11 cellular contexts compared by ENCODE assay signal in genomic region chr15:90033448-90033847, GRCh38. TPM values are rescaled to one million over a fixed set of nuclear protein-coding genes. Genes with fewer than 3 reads are reported as not detected.
DNase-seq lines count a peak whose midpoint lies in the region; ATAC-seq lines count a peak whose summit lies in the region.
"Had no signal": no experiment of that assay in that cellular context is flagged by ENCODE, and none has a peak within 500 bp of the region (broad histone marks: within the 10 kb centered on the region; RNA-seq: fewer than 3 reads in every experiment).

No MANE protein-coding gene starts in this region.

- peaks cover 88% of the 10 kb centered on the region for H3K4me1 Mint-ChIP-seq in stimulated activated naive CD8-positive, alpha-beta T cell treated with anti-CD3 and anti-CD28 coated beads, Interleukin-15, amount 100 ng/mL, for 72 hours
- H3K4me1 Mint-ChIP-seq in central memory CD8-positive, alpha-beta T cell: peaks cover 59% of the 10 kb centered on the region
- H3K4me1 Mint-ChIP-seq in naive thymus-derived CD4-positive, alpha-beta T cell: peaks cover 44 to 72% (median 69%) of the 10 kb centered on the region in 7 donors

- H3K27ac ChIP-seq in naive thymus-derived CD4-positive, alpha-beta T cell (ENCODE audit: low read depth, low read length): no peak overlapping the region
- H3K27ac ChIP-seq: ovary had no signal

- POLR2A ChIA-PET in naive thymus-derived CD4-positive, alpha-beta T cell (lab: Charles Lee): interaction anchor here (1.2 to 2.2 kb wide), 2 partner anchors 20 to 139 kb away, joined by 3 to 9 read pairs; partner anchors contain the start of gene AP3S2

- peaks cover 37 to 39% of the 10 kb centered on the region in 2 donors for H3K4me1 ChIP-seq in naive thymus-derived CD4-positive, alpha-beta T cell (ENCODE audit: control insufficient read depth in 2 of 2, insufficient read depth in 2 of 2, low read length in 2 of 2)

- CTCF ChIA-PET in naive thymus-derived CD4-positive, alpha-beta T cell (lab: Charles Lee): no interaction called here

- no peaks in the 10 kb centered on the region for H3K27me3 Mint-ChIP-seq in stimulated activated naive CD8-positive, alpha-beta T cell treated with anti-CD3 and anti-CD28 coated beads, Interleukin-15, amount 100 ng/mL, for 72 hours
- H3K27me3 Mint-ChIP-seq in central memory CD8-positive, alpha-beta T cell: no peaks in the 10 kb centered on the region
- H3K27me3 Mint-ChIP-seq in naive thymus-derived CD4-positive, alpha-beta T cell: no peaks in the 10 kb centered on the region

- H3K4me3 Mint-ChIP-seq in stimulated activated naive CD8-positive, alpha-beta T cell treated with anti-CD3 and anti-CD28 coated beads, Interleukin-15, amount 100 ng/mL, for 72 hours: peak overlapping the region; percentile 65 to 71
- peak overlapping the region; percentile 56 for H3K4me3 Mint-ChIP-seq in central memory CD8-positive, alpha-beta T cell
- H3K4me3 Mint-ChIP-seq in naive thymus-derived CD4-positive, alpha-beta T cell: peak overlapping the region in 7 of 10 donors; percentile 12 to 73 (median 57)

- H3K27me3 ChIP-seq in naive thymus-derived CD4-positive, alpha-beta T cell (ENCODE audit: control insufficient read depth in 2 of 2, insufficient read depth in 2 of 2, low read length in 2 of 2): no peaks in the 10 kb centered on the region
- H3K27me3 ChIP-seq: ovary had no signal

- H3K27ac Mint-ChIP-seq in stimulated activated naive CD8-positive, alpha-beta T cell treated with anti-CD3 and anti-CD28 coated beads, Interleukin-15, amount 100 ng/mL, for 72 hours: peak overlapping the region; percentile 92 to 93
- peak overlapping the region; percentile 83 for H3K27ac Mint-ChIP-seq in central memory CD8-positive, alpha-beta T cell (ENCODE audit: low read depth)
- H3K27ac Mint-ChIP-seq in naive thymus-derived CD4-positive, alpha-beta T cell: peak overlapping the region in 8 of 9 donors; percentile 14 to 94 (median 82)

- no peaks in the 10 kb centered on the region for H3K9me3 Mint-ChIP-seq in stimulated activated naive CD8-positive, alpha-beta T cell treated with anti-CD3 and anti-CD28 coated beads, Interleukin-15, amount 100 ng/mL, for 72 hours
- H3K9me3 Mint-ChIP-seq in central memory CD8-positive, alpha-beta T cell: no peaks in the 10 kb centered on the region
- peaks cover 0 to 3% (median 2%) of the 10 kb centered on the region in 11 donors for H3K9me3 Mint-ChIP-seq in naive thymus-derived CD4-positive, alpha-beta T cell

- H3K36me3 ChIP-seq in naive thymus-derived CD4-positive, alpha-beta T cell (ENCODE audit: control insufficient read depth in 2 of 3, insufficient read depth in 3 of 3, low read length in 3 of 3): no peaks in the 10 kb centered on the region
- H3K36me3 ChIP-seq: ovary had no signal

- peaks cover 15% of the 10 kb centered on the region for H3K36me3 Mint-ChIP-seq in central memory CD8-positive, alpha-beta T cell (ENCODE audit: insufficient read depth)
- peaks cover 0 to 12% (median 3%) of the 10 kb centered on the region in 5 donors for H3K36me3 Mint-ChIP-seq in naive thymus-derived CD4-positive, alpha-beta T cell

- intact Hi-C loops in naive thymus-derived CD4-positive, alpha-beta T cell (cut with micrococcal nuclease): loop anchor here in 1 of 2 donors (5.0 kb wide), 1 partner anchor 39 kb away; no protein-coding TSS in a partner anchor

- H3K9me3 ChIP-seq in naive thymus-derived CD4-positive, alpha-beta T cell (ENCODE audit: control insufficient read depth in 2 of 3, low read length in 3 of 3): no peaks in the 10 kb centered on the region
- H3K9me3 ChIP-seq: ovary had no signal

- H3K4me3 ChIP-seq in naive thymus-derived CD4-positive, alpha-beta T cell (ENCODE audit: low read length): no peak overlapping the region
- H3K4me3 ChIP-seq: ovary had no signal

- no peak for ATAC-seq in stimulated activated naive CD8-positive, alpha-beta T cell treated with anti-CD3 and anti-CD28 coated beads, Interleukin-15, amount 100 ng/mL, for 72 hours
- ATAC-seq in stimulated activated naive CD8-positive, alpha-beta T cell treated with anti-CD3 and anti-CD28 coated beads, Interleukin-15, Interleukin-2, amounts not matched to agents 100 U/mL and 50 U/mL, for 24 hours: no peak
- ATAC-seq in central memory CD8-positive, alpha-beta T cell (replicated peaks; ENCODE audit: extremely low read depth, poor library complexity, severe bottlenecking): no peak
- no peak for ATAC-seq in naive thymus-derived CD4-positive, alpha-beta T cell
- ATAC-seq in HG02623 (IDR thresholded peaks at IDR 0.05; ENCODE audit: unreplicated experiment) (no peak), GM19328 (IDR thresholded peaks at IDR 0.05; ENCODE audit: unreplicated experiment) (no peak), HG02798 (IDR thresholded peaks at IDR 0.05; ENCODE audit: poor library complexity, unreplicated experiment) (no peak)

- DNase-seq in stimulated activated naive CD8-positive, alpha-beta T cell treated with anti-CD3 and anti-CD28 coated beads, Interleukin-15, amount 100 ng/mL, for 72 hours: no peak
- DNase-seq in stimulated activated naive CD8-positive, alpha-beta T cell treated with anti-CD3 and anti-CD28 coated beads, Interleukin-15, Interleukin-2, amounts not matched to agents 100 U/mL and 50 U/mL, for 24 hours: no peak
- DNase-seq in central memory CD8-positive, alpha-beta T cell (ENCODE audit: low spot score in 2 of 2): no peak
- no peak for DNase-seq in naive thymus-derived CD4-positive, alpha-beta T cell
- DNase-seq in NCI-H146 treated with DMSO at 0.1 percent for 48 hours (lab: John Stamatoyannopoulos, UW; ENCODE audit: unreplicated experiment): no peak
- DNase-seq: NCI-H1930, ovary, PC-3 had no signal

RNA-seq across cellular contexts. Expression of gene ZNF710, which starts 32.3 kb away (rescaled TPM):
- 10 to 100 TPM in 4 of 5 experiments, 1 to 10 TPM in 1; 7.3 to 28.8 (median 21.8) TPM for total RNA-seq in naive thymus-derived CD4-positive, alpha-beta T cell
- 1 to 10 TPM in 1 of 2 donors, under 1 TPM in 1; 0.77 to 2.7 TPM for polyA plus RNA-seq in naive thymus-derived CD4-positive, alpha-beta T cell
